Comparison of ENCODE assay signal across 8 cellular contexts in genomic region chr12:98653866-98654493, GRCh38. TPM values are rescaled to one million over a fixed set of nuclear protein-coding genes. Genes with fewer than 3 reads are reported as not detected.
DNase-seq lines count a peak whose midpoint lies in the region; ATAC-seq, FAIRE-seq and TF ChIP-seq lines count a peak whose summit lies in the region.

No MANE protein-coding gene starts in this region.

- ATAC-seq in GM12878 = peak; percentile 68

- no peak for FAIRE-seq in GM12878 (lab: Jason Lieb, UNC)

- H3K4me2 ChIP-seq in GM12878 (ENCODE audit: control insufficient read depth, insufficient read depth) = no peak overlapping the region

- peak; percentile 87 for TF ChIP-seq RAD21 in GM12878 (IDR thresholded peaks at IDR 0.05; ENCODE audit: insufficient read depth, low read depth, low read length)

- H2AFZ ChIP-seq in GM12878 (ENCODE audit: control insufficient read depth, low read depth, low read length) = no peak overlapping the region

- H3K9me3 Mint-ChIP-seq in Caco-2 (ENCODE audit: unreplicated experiment) = no peaks in the 10 kb centered on the region

- in situ Hi-C loops in GM12878 (cut with MboI) = no loop called here

- H3K27ac ChIP-seq in GM12878 (ENCODE audit: control insufficient read depth, insufficient read depth) = no peak overlapping the region
- no peak overlapping the region for H3K27ac ChIP-seq in vagina

- intact Hi-C loops in Caco-2 (cut with micrococcal nuclease; ENCODE audit: unreplicated experiment) (loop anchor here (1.0 to 5.0 kb wide), 6 partner anchors 48 to 237 kb away; no protein-coding TSS in a partner anchor), GM12878 (cut with micrococcal nuclease; ENCODE audit: unreplicated experiment) (loop anchor here (1.0 to 2.0 kb wide), 2 partner anchors 87 to 229 kb away; no protein-coding TSS in a partner anchor), vagina (cut with DNase I) (loop anchor here (10.0 kb wide), 1 partner anchor 89 kb away; no protein-coding TSS in a partner anchor)

- H3K27me3 ChIP-seq in Caco-2 (replicated peaks; ENCODE audit: control insufficient read depth, insufficient read depth, low read length) = no peaks in the 10 kb centered on the region
- H3K27me3 ChIP-seq in GM12878 (replicated peaks in 1 of 2; ENCODE audit: control insufficient read depth in 2 of 2, insufficient read depth in 2 of 2, low read length in 1 of 2) = no peaks in the 10 kb centered on the region
- no peaks in the 10 kb centered on the region for H3K27me3 ChIP-seq in kidney epithelial cell (ENCODE audit: control insufficient read depth, insufficient read depth, low read length)
- no peaks in the 10 kb centered on the region for H3K27me3 ChIP-seq in vagina

- H3K4me3 Mint-ChIP-seq in Caco-2 (ENCODE audit: unreplicated experiment) = no peak overlapping the region

- H3K36me3 Mint-ChIP-seq in Caco-2 (ENCODE audit: insufficient read depth, unreplicated experiment) = peaks cover 14% of the 10 kb centered on the region

- TF ChIP-seq CTCF in Caco-2 (IDR thresholded peaks at IDR 0.05; ENCODE audit: insufficient read depth in 1 of 2, low read depth in 1 of 2, low read length in 1 of 2, severe bottlenecking in 1 of 2, unreplicated experiment in 1 of 2) (peak; percentile 61 to 70), GM12878 (IDR thresholded peaks at IDR 0.05 in 2 of 3, conservative IDR thresholded peaks at IDR 0.05 in 1 of 3; ENCODE audit: control insufficient read depth in 2 of 3, extremely low read depth in 1 of 3, insufficient read depth in 1 of 3, low read depth in 3 of 3, low read length in 3 of 3) (peak; percentile 52 to 77 (median 54)), kidney epithelial cell (IDR thresholded peaks at IDR 0.05; ENCODE audit: insufficient read depth, low read length, poor library complexity, severe bottlenecking) (peak; percentile 51), vagina (IDR thresholded peaks at IDR 0.05) (peak; percentile 11 to 45 (median 33))

- H3K4me1 ChIP-seq in Caco-2 = 0 out of 2 replicates have a peak, but pooled peaks cover 5% of the 10 kb centered on the region
- no peaks in the 10 kb centered on the region; the same call in 1 of the 2 replicates for H3K4me1 ChIP-seq in GM12878 (ENCODE audit: control insufficient read depth, insufficient read depth, low read length)
- no peaks in the 10 kb centered on the region for H3K4me1 ChIP-seq in vagina

- H3K4me1 Mint-ChIP-seq in Caco-2 (ENCODE audit: low read depth, unreplicated experiment) = peaks cover 7% of the 10 kb centered on the region

- RAD21 ChIA-PET in GM12878 (lab: Charles Lee; ENCODE audit: unreplicated experiment) = interaction anchor here (0.8 to 7.4 kb wide), 7 partner anchors 18 to 88 kb away, joined by 3 to 66 read pairs (median 3); partner anchors contain the start of gene SLC25A3

- H3K79me2 ChIP-seq in GM12878 (ENCODE audit: control insufficient read depth, insufficient read depth, low read length) = no peaks in the 10 kb centered on the region; the same call in none of the 2 replicates

- H3K9ac ChIP-seq in GM12878 (ENCODE audit: control insufficient read depth, insufficient read depth, low read length) = no peak overlapping the region

- TF ChIP-seq POLR2A in GM12878 (IDR thresholded peaks at IDR 0.05; ENCODE audit: low read depth, low read length) (no peak), vagina (IDR thresholded peaks at IDR 0.05) (no peak)

- TF ChIP-seq EP300 in GM12878 (IDR thresholded peaks at IDR 0.05; ENCODE audit: borderline replicate concordance in 1 of 2, control insufficient read depth in 1 of 2, low read depth in 2 of 2, low read length in 2 of 2) = no peak

- H3K9me3 ChIP-seq in Caco-2 (no peaks in the 10 kb centered on the region), GM12878 (replicated peaks; ENCODE audit: control insufficient read depth, insufficient read depth, low read length) (no peaks in the 10 kb centered on the region), vagina (no peaks in the 10 kb centered on the region)

- WGBS in GM12878 (ENCODE audit: insufficient coverage, insufficient replicate concordance, low lambda C conversion rate, missing lambda C conversion rate) = 95% methylated on average over 1 of the region's 1 CpG

- CTCF ChIA-PET in Caco-2 (lab: Charles Lee) (interaction anchor here (1.8 kb wide), 1 partner anchor 87 kb away, joined by 6 read pairs; no protein-coding TSS in a partner anchor), GM12878 (lab: Yijun Ruan, JAX) (interaction anchor here (0.6 to 7.7 kb wide), 21 partner anchors 9 to 345 kb away, joined by 3 to 134 read pairs (median 5); partner anchors contain the start of gene SLC25A3)

- DNase-seq in Caco-2 (peak in 1 of 2 experiments; percentile 46), H4 (ENCODE audit: low spot score) (peak; percentile 35), NCI-H345 treated with DMSO at 0.1 percent for 48 hours (lab: John Stamatoyannopoulos, UW; ENCODE audit: unreplicated experiment) (peak; percentile 30), GM12878 (ENCODE audit: low read depth, low spot score) (no peak), kidney epithelial cell (ENCODE audit: low read depth) (no peak), vagina (ENCODE audit: extremely low spot score in 2 of 2) (no peak)
- no peak for DNase-seq in activated effector memory CD4-positive, alpha-beta T cell treated with Interleukin-2 at 50 U/mL for 16 hours
- no peak for DNase-seq in activated effector memory CD4-positive, alpha-beta T cell treated with anti-CD3 and anti-CD28 coated beads, Interleukin-2, amount 50 U/mL, for 16 hours

- no peaks in the 10 kb centered on the region for H3K27me3 Mint-ChIP-seq in Caco-2 (ENCODE audit: insufficient read depth, unreplicated experiment)

- H3K36me3 ChIP-seq in Caco-2 (ENCODE audit: control insufficient read depth, insufficient read depth, low read length) (no peaks in the 10 kb centered on the region), GM12878 (ENCODE audit: control insufficient read depth in 2 of 2, insufficient read depth in 2 of 2, low read length in 1 of 2) (peaks cover 0 to 5% of the 10 kb centered on the region in 2 experiments; a peak in 1 of 4 replicates), kidney epithelial cell (ENCODE audit: control insufficient read depth, insufficient read depth, low read length) (no peaks in the 10 kb centered on the region), vagina (peaks cover 0 to 23% of the 10 kb centered on the region in 2 donors)

- POLR2A ChIA-PET in Caco-2 (lab: Charles Lee) = no interaction called here
- POLR2A ChIA-PET in GM12878 (lab: Charles Lee) = interaction anchor here (0.6 to 1.5 kb wide), 3 partner anchors 14 to 357 kb away, joined by 3 to 6 read pairs (median 3); no protein-coding TSS in a partner anchor

- BruUV-seq in Caco-2 (replicated peaks; lab: Mats Ljungman, UMichigan) = no TSS peak
- BruUV-seq in GM12878 (replicated peaks; lab: Mats Ljungman, UMichigan) = no TSS peak

- H4K20me1 ChIP-seq in GM12878 (ENCODE audit: control insufficient read depth, insufficient read depth) = no peaks in the 10 kb centered on the region

- no peak overlapping the region for H3K4me3 ChIP-seq in Caco-2 (ENCODE audit: low read depth, low read length)
- H3K4me3 ChIP-seq in GM12878 = no peak overlapping the region
- H3K4me3 ChIP-seq in kidney epithelial cell (ENCODE audit: low read depth, low read length) = no peak overlapping the region
- H3K4me3 ChIP-seq in vagina = no peak overlapping the region

- SMC1A ChIA-PET in GM12878 (lab: Charles Lee; ENCODE audit: uncharacterized antibody, unreplicated experiment) = interaction anchor here (1.1 to 7.7 kb wide), 8 partner anchors 8 to 120 kb away, joined by 3 to 107 read pairs (median 4); partner anchors contain the start of gene SLC25A3

- no peak overlapping the region for H3K27ac Mint-ChIP-seq in Caco-2 (ENCODE audit: unreplicated experiment)

RNA-seq across cellular contexts. Expression of gene APAF1, which starts 8.9 kb away (rescaled TPM):
- 13.4 and 16.5 TPM in 2 replicates for total RNA-seq in Caco-2 (2022)
- total RNA-seq in H4 (2014; rRNA removed; shearing (Covaris generic)) = 6.4 and 7.2 TPM in 2 replicates
- 60.6 and 72.2 TPM in 2 replicates for total RNA-seq in GM12878 (2013; cell fraction: nucleolus; rRNA removed)
- 19.0 and 20.6 TPM in 2 replicates for total RNA-seq in GM12878 (2014; rRNA removed)
- total RNA-seq in GM12878 (2014; rRNA removed; fragmentation: Illumina TruSeq; extraction: Trizol) = 19.1 and 20.2 TPM in 2 replicates
- total RNA-seq in GM12878 (2021) = 13.5 and 18.0 TPM in 2 replicates
- polyA plus RNA-seq in GM12878 (2011; ENCODE audit: low read depth) = 4.6 TPM
- polyA plus RNA-seq in GM12878 (2011; rRNA removed) = 17.3 and 32.0 TPM in 2 replicates
- 9.2 and 10.1 TPM in 2 replicates for polyA plus RNA-seq in GM12878 (2011; cell fraction: cytosol; rRNA removed)
- 11.3 and 12.8 TPM in 2 replicates for polyA plus RNA-seq in GM12878 (2011; cell fraction: nucleus; rRNA removed)
- 8.4 and 12.2 TPM in 2 replicates for polyA plus RNA-seq in GM12878 (2012)
- polyA plus RNA-seq in GM12878 (2014; fragmentation: Illumina TruSeq; extraction: Trizol) = 16.3 and 26.8 TPM in 2 replicates
- 1 to 10 TPM; 4.2 to 5.0 TPM for polyA plus RNA-seq in GM12878 (2014; fragmentation: Nextera tagmentation; extraction: Ambion mirVana)
- 10.2 and 10.6 TPM in 2 replicates for polyA plus RNA-seq in GM12878 (2014; rRNA removed)
- 10 to 100 TPM in 1 of 2 experiments, 1 to 10 TPM in 1; 9.0 to 12.0 TPM for polyA plus RNA-seq in GM12878 (2016; fragmentation: Nextera tagmentation; extraction: Ambion mirVana)
- 22.7 and 27.2 TPM in 2 replicates for polyA minus RNA-seq in GM12878 (2011; rRNA and poly(A)+ RNA removed)
- polyA minus RNA-seq in GM12878 (2011; cell fraction: cytosol; rRNA and poly(A)+ RNA removed) = 10.9 and 14.4 TPM in 2 replicates
- 13.2 and 25.1 TPM in 2 replicates for polyA minus RNA-seq in GM12878 (2011; cell fraction: nucleus; rRNA and poly(A)+ RNA removed)
- 12.5 and 15.7 TPM in 2 replicates for total RNA-seq in kidney epithelial cell
- 12.8 TPM for total RNA-seq in vagina

RNA-seq across cellular contexts. Expression of gene IKBIP, which starts 9.4 kb away (rescaled TPM):
- total RNA-seq in Caco-2 (2022) (9.9 and 10.9 TPM in 2 replicates), GM12878 (2014; rRNA removed) (18.2 and 20.9 TPM in 2 replicates), GM12878 (2014; rRNA removed; fragmentation: Illumina TruSeq; extraction: Trizol) (25.5 and 27.3 TPM in 2 replicates), GM12878 (2021) (17.3 and 19.0 TPM in 2 replicates), kidney epithelial cell (21.2 and 28.5 TPM in 2 replicates), vagina (7.6 TPM)
- 34.3 and 37.6 TPM in 2 replicates for total RNA-seq in H4 (2014; rRNA removed; shearing (Covaris generic))
- 26.0 and 31.8 TPM in 2 replicates for total RNA-seq in GM12878 (2013; cell fraction: nucleolus; rRNA removed)
- polyA plus RNA-seq in GM12878 (2011; ENCODE audit: low read depth) = 13.7 TPM
- polyA plus RNA-seq in GM12878 (2011; rRNA removed) (20.9 and 36.8 TPM in 2 replicates), GM12878 (2014; fragmentation: Illumina TruSeq; extraction: Trizol) (17.8 and 21.6 TPM in 2 replicates), GM12878 (2014; fragmentation: Nextera tagmentation; extraction: Ambion mirVana) (10 to 100 TPM in 1 of 2 experiments, 1 to 10 TPM in 1; 5.4 to 12.2 TPM), GM12878 (2014; rRNA removed) (15.1 and 18.7 TPM in 2 replicates), GM12878 (2016; fragmentation: Nextera tagmentation; extraction: Ambion mirVana) (10 to 100 TPM; 33.8 to 34.5 TPM)
- polyA plus RNA-seq in GM12878 (2011; cell fraction: cytosol; rRNA removed) = 7.1 and 7.5 TPM in 2 replicates
- 6.6 and 7.4 TPM in 2 replicates for polyA plus RNA-seq in GM12878 (2011; cell fraction: nucleus; rRNA removed)
- 21.5 and 35.3 TPM in 2 replicates for polyA plus RNA-seq in GM12878 (2012)
- polyA minus RNA-seq in GM12878 (2011; rRNA and poly(A)+ RNA removed) = 2.8 and 5.9 TPM in 2 replicates
- polyA minus RNA-seq in GM12878 (2011; cell fraction: cytosol; rRNA and poly(A)+ RNA removed) = 5.1 and 5.5 TPM in 2 replicates
- polyA minus RNA-seq in GM12878 (2011; cell fraction: nucleus; rRNA and poly(A)+ RNA removed) = 3.1 and 4.7 TPM in 2 replicates

Comparison
In these comparisons a context has a peak if more than half of its experiments do, and no peak if none do; other contexts are left out.
1. DNase-seq: peak in H4 (single experiment) and NCI-H345 treated with DMSO at 0.1 percent for 48 hours (single experiment); none in GM12878 (single experiment), kidney epithelial cell (single experiment), vagina (0 of 2), activated effector memory CD4-positive, alpha-beta T cell treated with Interleukin-2 at 50 U/mL for 16 hours (single experiment) and activated effector memory CD4-positive, alpha-beta T cell treated with anti-CD3 and anti-CD28 coated beads, Interleukin-2, amount 50 U/mL, for 16 hours (single experiment).
2. Peak in every context shown above with its lines, with median percentiles within 50 percentile points of each other: CTCF ChIP-seq.